ENCODE assay signal across 15 cellular contexts in genomic region chr1:232486454-232487202, GRCh38.
DNase-seq lines count a peak whose midpoint lies in the region; ATAC-seq and FAIRE-seq lines count a peak whose summit lies in the region.
"Had no signal": no experiment of that assay in that cellular context is flagged by ENCODE, and none has a peak within 500 bp of the region (broad histone marks: within the 10 kb centered on the region; RNA-seq: fewer than 3 reads in every experiment).

No MANE protein-coding gene starts in this region.

- no peaks in the 10 kb centered on the region for H3K27me3 Mint-ChIP-seq in activated T-helper 17 cell treated with anti-CD3 and anti-CD28 coated beads, Interleukin-2, amount 50 U/mL, for 72 hours
- H3K27me3 Mint-ChIP-seq in activated naive CD4-positive, alpha-beta T cell treated with anti-CD3 and anti-CD28 coated beads, Interleukin-2, amount 10 ng/mL, durations not matched to agents 7 days and 5 days, result no peaks in the 10 kb centered on the region

- no peak overlapping the region for H2AFZ ChIP-seq in mesenchymal stem cell (ENCODE audit: low read depth, low read length)

- H3K9me3 Mint-ChIP-seq in activated T-helper 17 cell treated with anti-CD3 and anti-CD28 coated beads, Interleukin-2, amount 50 U/mL, for 72 hours, result no peaks in the 10 kb centered on the region
- no peaks in the 10 kb centered on the region for H3K9me3 Mint-ChIP-seq in activated naive CD4-positive, alpha-beta T cell treated with anti-CD3 and anti-CD28 coated beads, Interleukin-2, amount 10 ng/mL, durations not matched to agents 7 days and 5 days
- H3K9me3 Mint-ChIP-seq: WTC11 had no signal

- H3K36me3 Mint-ChIP-seq in activated T-helper 17 cell treated with anti-CD3 and anti-CD28 coated beads, Interleukin-2, amount 50 U/mL, for 72 hours (ENCODE audit: low read depth), result peaks cover 40% of the 10 kb centered on the region
- no peaks in the 10 kb centered on the region for H3K36me3 Mint-ChIP-seq in activated naive CD4-positive, alpha-beta T cell treated with anti-CD3 and anti-CD28 coated beads, Interleukin-2, amount 10 ng/mL, durations not matched to agents 7 days and 5 days
- H3K36me3 Mint-ChIP-seq: WTC11 had no signal

- DNase-seq in fibroblast of peridontal ligament (ENCODE audit: extremely low read depth) (peak; percentile 72), mesenchymal stem cell (peak; percentile 27), substantia nigra (lab: John Stamatoyannopoulos, UW) (no peak), GM19239 (ENCODE audit: insufficient read length, low spot score) (no peak)
- no peak for DNase-seq in activated naive CD4-positive, alpha-beta T cell treated with anti-CD3 and anti-CD28 coated beads, Interleukin-2, amount 10 ng/mL, durations not matched to agents 7 days and 5 days
- DNase-seq: brain microvascular endothelial cell, NCI-H1105 treated with DMSO at 0.1 percent for 48 hours, NCI-H345, occipital lobe, stomach, SW 1271 had no signal

- no peak overlapping the region for H3K4ac ChIP-seq in mesenchymal stem cell (ENCODE audit: low read depth in 1 of 2, low read length in 2 of 2)

- H3K9me3 ChIP-seq in BLaER1 (no peaks in the 10 kb centered on the region), mesenchymal stem cell (ENCODE audit: control insufficient read depth, low read length) (no peaks in the 10 kb centered on the region)
- H3K9me3 ChIP-seq: stomach had no signal

- H3K4me3 ChIP-seq in BLaER1, result no peak overlapping the region
- H3K4me3 ChIP-seq in mesenchymal stem cell (ENCODE audit: insufficient read depth in 1 of 2, low read depth in 1 of 2, low read length in 2 of 2), result no peak overlapping the region
- H3K4me3 ChIP-seq: stomach had no signal

- no peaks in the 10 kb centered on the region for H3K4me1 Mint-ChIP-seq in activated T-helper 17 cell treated with anti-CD3 and anti-CD28 coated beads, Interleukin-2, amount 50 U/mL, for 72 hours
- H3K4me1 Mint-ChIP-seq in activated naive CD4-positive, alpha-beta T cell treated with anti-CD3 and anti-CD28 coated beads, Interleukin-2, amount 10 ng/mL, durations not matched to agents 7 days and 5 days, result no peaks in the 10 kb centered on the region
- H3K4me1 Mint-ChIP-seq: WTC11 had no signal

- H3K36me3 ChIP-seq in BLaER1 (no peaks in the 10 kb centered on the region), mesenchymal stem cell (ENCODE audit: control insufficient read depth in 1 of 2, insufficient read depth in 2 of 2, low read depth in 1 of 2, low read length in 2 of 2) (peaks cover 2 to 18% of the 10 kb centered on the region in 2 experiments)
- H3K36me3 ChIP-seq: brain microvascular endothelial cell had no signal

- no peak overlapping the region for H2AK5ac ChIP-seq in mesenchymal stem cell (ENCODE audit: low read length, severe bottlenecking)

- H3K79me1 ChIP-seq in mesenchymal stem cell (replicated peaks; ENCODE audit: low read length, poor library complexity, severe bottlenecking), result peaks cover 24% of the 10 kb centered on the region

- CTCF ChIA-PET in activated naive CD4-positive, alpha-beta T cell treated with anti-CD3 and anti-CD28 coated beads, Interleukin-2, amount 10 ng/mL, durations not matched to agents 7 days and 5 days (lab: Charles Lee), result interaction anchor here (0.6 kb wide), 1 partner anchor 1466 kb away, joined by 3 read pairs; no protein-coding TSS in a partner anchor

- WGBS in mesenchymal stem cell, result 69% methylated on average over 1 of the region's 2 CpGs

- peak; percentile 63 for ATAC-seq in activated T-helper 17 cell treated with anti-CD3 and anti-CD28 coated beads, Interleukin-2, amount 50 U/mL, for 72 hours (replicated peaks)
- no peak for ATAC-seq in HG02642 (IDR thresholded peaks at IDR 0.05; ENCODE audit: poor library complexity, unreplicated experiment)
- ATAC-seq: WTC11 had no signal

- no peak overlapping the region for H3K14ac ChIP-seq in mesenchymal stem cell (ENCODE audit: low read length in 2 of 2)

- no peak overlapping the region for H2BK5ac ChIP-seq in mesenchymal stem cell (ENCODE audit: low read depth, low read length, poor library complexity, severe bottlenecking)

- H3K27ac ChIP-seq in BLaER1, result no peak overlapping the region
- no peak overlapping the region for H3K27ac ChIP-seq in mesenchymal stem cell (ENCODE audit: low read length, poor library complexity, severe bottlenecking)
- no peak overlapping the region for H3K27ac ChIP-seq in substantia nigra (ENCODE audit: low read depth, low read length, poor library complexity, severe bottlenecking)
- H3K27ac ChIP-seq: brain microvascular endothelial cell, stomach had no signal

- no peaks in the 10 kb centered on the region for H4K20me1 ChIP-seq in BLaER1

- H3K27me3 ChIP-seq in BLaER1 (no peaks in the 10 kb centered on the region), mesenchymal stem cell (ENCODE audit: control insufficient read depth in 1 of 2, insufficient read depth in 1 of 2, low read length in 2 of 2) (peaks cover 0 to 4% of the 10 kb centered on the region in 2 experiments)
- H3K27me3 ChIP-seq: brain microvascular endothelial cell, stomach had no signal

- no peak overlapping the region for H3K27ac Mint-ChIP-seq in activated T-helper 17 cell treated with anti-CD3 and anti-CD28 coated beads, Interleukin-2, amount 50 U/mL, for 72 hours
- H3K27ac Mint-ChIP-seq in activated naive CD4-positive, alpha-beta T cell treated with anti-CD3 and anti-CD28 coated beads, Interleukin-2, amount 10 ng/mL, durations not matched to agents 7 days and 5 days, result no peak overlapping the region
- H3K27ac Mint-ChIP-seq: WTC11 had no signal

- no peak overlapping the region for H4K8ac ChIP-seq in mesenchymal stem cell (ENCODE audit: low read length)

- no peak overlapping the region for H2BK15ac ChIP-seq in mesenchymal stem cell (ENCODE audit: low read depth, poor library complexity, severe bottlenecking)

- no peak overlapping the region for H2BK120ac ChIP-seq in mesenchymal stem cell (ENCODE audit: low read depth, low read length)

- H3K4me3 Mint-ChIP-seq in activated T-helper 17 cell treated with anti-CD3 and anti-CD28 coated beads, Interleukin-2, amount 50 U/mL, for 72 hours, result no peak overlapping the region
- H3K4me3 Mint-ChIP-seq in activated naive CD4-positive, alpha-beta T cell treated with anti-CD3 and anti-CD28 coated beads, Interleukin-2, amount 10 ng/mL, durations not matched to agents 7 days and 5 days, result no peak overlapping the region
- H3K4me3 Mint-ChIP-seq: WTC11 had no signal

- no peak overlapping the region for H3K18ac ChIP-seq in mesenchymal stem cell (ENCODE audit: low read depth in 1 of 2, low read length in 2 of 2)

- H3K4me2 ChIP-seq in BLaER1, result peak overlapping the region; percentile 7; the same call in 1 of the 2 replicates
- H3K4me2 ChIP-seq in mesenchymal stem cell (ENCODE audit: low read length, poor library complexity, severe bottlenecking), result no peak overlapping the region

- no peak overlapping the region for H3K23ac ChIP-seq in mesenchymal stem cell (ENCODE audit: low read length in 2 of 2)

- no peak overlapping the region for H2BK12ac ChIP-seq in mesenchymal stem cell (ENCODE audit: low read length in 2 of 2)

- H4K91ac ChIP-seq in mesenchymal stem cell (ENCODE audit: low read length), result no peak overlapping the region

- FAIRE-seq in GM19239 (lab: Jason Lieb, UNC), result no peak

- H3K9ac ChIP-seq in BLaER1 (no peak overlapping the region), mesenchymal stem cell (ENCODE audit: low read length) (no peak overlapping the region)

- H3K4me1 ChIP-seq in BLaER1 (peaks cover 7% of the 10 kb centered on the region; the same call in 1 of the 2 replicates), mesenchymal stem cell (ENCODE audit: control insufficient read depth, insufficient read depth, low read depth, low read length) (peaks cover 4% of the 10 kb centered on the region)

Comparison
In these comparisons a context has a peak if more than half of its experiments do, and no peak if none do; other contexts are left out.
1. DNase-seq: peak in fibroblast of peridontal ligament (single experiment) and mesenchymal stem cell (single experiment); none in substantia nigra (0 of 49), GM19239 (single experiment) and activated naive CD4-positive, alpha-beta T cell treated with anti-CD3 and anti-CD28 coated beads, Interleukin-2, amount 10 ng/mL, durations not matched to agents 7 days and 5 days (single experiment).